8 cellular contexts compared by ENCODE assay signal in the genomic region with DNA sequence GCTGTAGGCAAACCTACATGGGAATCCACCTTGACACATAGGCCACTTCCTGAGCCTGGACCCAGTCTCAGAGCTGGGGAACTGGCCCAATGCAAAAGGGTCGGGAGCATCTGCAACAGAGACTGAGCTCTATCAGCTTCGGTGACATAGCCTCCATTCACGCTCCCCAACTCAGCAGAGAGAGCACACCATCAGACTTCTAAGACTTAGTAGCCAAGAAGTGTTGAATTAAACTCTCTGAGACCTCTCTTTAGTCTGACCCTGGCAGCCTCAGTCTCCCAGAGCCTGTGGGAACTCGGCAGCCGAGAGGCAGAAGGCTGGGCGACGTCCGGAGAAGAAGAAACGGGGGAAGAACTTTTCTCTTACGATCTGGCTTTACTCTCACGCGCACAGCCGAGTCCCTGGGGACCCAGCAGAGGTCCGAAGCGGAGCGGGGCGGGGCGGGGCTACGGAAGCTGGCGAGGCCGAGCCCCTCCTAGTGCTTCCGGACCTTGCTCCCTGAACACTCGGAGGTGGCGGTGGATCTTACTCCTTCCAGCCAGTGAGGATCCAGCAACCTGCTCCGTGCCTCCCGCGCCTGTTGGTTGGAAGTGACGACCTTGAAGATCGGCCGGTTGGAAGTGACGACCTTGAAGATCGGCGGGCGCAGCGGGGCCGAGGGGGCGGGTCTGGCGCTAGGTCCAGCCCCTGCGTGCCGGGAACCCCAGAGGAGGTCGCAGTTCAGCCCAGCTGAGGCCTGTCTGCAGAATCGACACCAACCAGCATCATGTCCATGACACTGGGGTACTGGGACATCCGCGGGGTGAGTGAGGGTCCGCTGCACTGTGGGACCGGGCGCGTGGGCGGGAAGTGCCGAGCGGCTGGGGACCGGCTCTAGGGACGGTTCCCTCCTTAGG. TPM values are rescaled to one million over a fixed set of nuclear protein-coding genes. Genes with fewer than 3 reads are reported as not detected.
DNase-seq lines count a peak whose midpoint lies in the region; ATAC-seq and TF ChIP-seq lines count a peak whose summit lies in the region.

A gene (plus strand): TSS at position 476 of the 896 bp plus-strand sequence. CDS start 291 bp downstream, at position 767.

- DNase-seq in D341Med (ENCODE audit: low spot score) = peak; percentile 69
- DNase-seq in HT-29 (ENCODE audit: low spot score) = peak; percentile 56
- DNase-seq in RWPE2 (ENCODE audit: low spot score) = no peak
- DNase-seq in activated effector memory CD4-positive, alpha-beta T cell treated with anti-CD3 and anti-CD28 coated beads, Interleukin-2, amount 50 U/mL, for 16 hours = peak; percentile 88
- DNase-seq in fibroblast of villous mesenchyme (ENCODE audit: low read depth) = peak; percentile 86
- peak; percentile 91 for DNase-seq in nephron progenitor cell
- peak; percentile 56 to 64 for DNase-seq in stimulated activated naive CD8-positive, alpha-beta T cell treated with anti-CD3 and anti-CD28 coated beads, Interleukin-15, amount 100 ng/mL, for 72 hours

- H3K27me3 ChIP-seq in RWPE2 (ENCODE audit: insufficient read depth, poor library complexity, severe bottlenecking) = no peaks in the 10 kb centered on the region

- peak within 1 kb of the TSS; percentile 91 for H3K4me3 Mint-ChIP-seq in nephron progenitor cell
- peak within 1 kb of the TSS; percentile 89 to 96 for H3K4me3 Mint-ChIP-seq in stimulated activated naive CD8-positive, alpha-beta T cell treated with anti-CD3 and anti-CD28 coated beads, Interleukin-15, amount 100 ng/mL, for 72 hours

- peaks cover 73% of the 10 kb centered on the region for H3K4me1 Mint-ChIP-seq in nephron progenitor cell
- peaks cover 29% of the 10 kb centered on the region for H3K4me1 Mint-ChIP-seq in stimulated activated naive CD8-positive, alpha-beta T cell treated with anti-CD3 and anti-CD28 coated beads, Interleukin-15, amount 100 ng/mL, for 72 hours

- no peak within 1 kb of the TSS for H3K27ac Mint-ChIP-seq in nephron progenitor cell
- peak within 1 kb of the TSS; percentile 84 to 90 for H3K27ac Mint-ChIP-seq in stimulated activated naive CD8-positive, alpha-beta T cell treated with anti-CD3 and anti-CD28 coated beads, Interleukin-15, amount 100 ng/mL, for 72 hours

- no peaks in the 10 kb centered on the region for H3K9me3 Mint-ChIP-seq in nephron progenitor cell
- H3K9me3 Mint-ChIP-seq in stimulated activated naive CD8-positive, alpha-beta T cell treated with anti-CD3 and anti-CD28 coated beads, Interleukin-15, amount 100 ng/mL, for 72 hours = no peaks in the 10 kb centered on the region

- ATAC-seq in GM19467 (IDR thresholded peaks at IDR 0.05; ENCODE audit: unreplicated experiment) (peak; percentile 92), RWPE2 (ENCODE audit: low read depth) (peak; percentile 82)
- ATAC-seq in stimulated activated naive CD8-positive, alpha-beta T cell treated with anti-CD3 and anti-CD28 coated beads, Interleukin-15, amount 100 ng/mL, for 72 hours = peak; percentile 91

- H3K4me1 ChIP-seq in RWPE2 (ENCODE audit: insufficient read depth, poor library complexity, severe bottlenecking) = peaks cover 30% of the 10 kb centered on the region

- H3K36me3 Mint-ChIP-seq in nephron progenitor cell (ENCODE audit: low read depth) = peaks cover 4% of the 10 kb centered on the region

- peak within 1 kb of the TSS; percentile 50 for H3K4me3 ChIP-seq in RWPE2 (ENCODE audit: severe bottlenecking)
- H3K4me3 ChIP-seq in fibroblast of villous mesenchyme (ENCODE audit: low read depth, low read length) = peak within 1 kb of the TSS; percentile 78

- TF ChIP-seq CTCF in RWPE2 (IDR thresholded peaks at IDR 0.05; ENCODE audit: poor library complexity, severe bottlenecking) (no peak), fibroblast of villous mesenchyme (IDR thresholded peaks at IDR 0.05; ENCODE audit: insufficient read depth, low read depth, low read length) (no peak), nephron progenitor cell (IDR thresholded peaks at IDR 0.05) (no peak)

- no peak within 1 kb of the TSS for H3K27ac ChIP-seq in RWPE2 (ENCODE audit: poor library complexity, severe bottlenecking)

- H3K9me3 ChIP-seq in RWPE2 (ENCODE audit: severe bottlenecking) = no peaks in the 10 kb centered on the region

- no peaks in the 10 kb centered on the region for H3K36me3 ChIP-seq in RWPE2 (ENCODE audit: low read depth)

- peaks cover 41% of the 10 kb centered on the region for H3K27me3 Mint-ChIP-seq in nephron progenitor cell (ENCODE audit: low read depth, poor library complexity)
- peaks cover 10% of the 10 kb centered on the region for H3K27me3 Mint-ChIP-seq in stimulated activated naive CD8-positive, alpha-beta T cell treated with anti-CD3 and anti-CD28 coated beads, Interleukin-15, amount 100 ng/mL, for 72 hours

RNA-seq across cellular contexts. Expression of the gene that starts here (rescaled TPM):
- total RNA-seq in HT-29 (2014; rRNA removed; shearing (Covaris generic)) = 2.5 and 4.5 TPM in 2 replicates
- total RNA-seq in fibroblast of villous mesenchyme = 11.7 and 15.1 TPM in 2 replicates
